8 cellular contexts compared by ENCODE assay signal in genomic region chr18:30280861-30281470, GRCh38.
DNase-seq lines count a peak whose midpoint lies in the region; ATAC-seq, FAIRE-seq and TF ChIP-seq lines count a peak whose summit lies in the region.

No MANE protein-coding gene starts in this region.

- DNase-seq in NAMALWA (ENCODE audit: low spot score) = peak; percentile 68
- DNase-seq in T1000 (lab: John Stamatoyannopoulos, UW) = peak; percentile 5
- DNase-seq in iPS DF 19.7 (ENCODE audit: low read depth, low spot score) = peak; percentile 7
- no peak for DNase-seq in upper lobe of left lung
- DNase-seq in activated T-cell treated with anti-CD3 and anti-CD28 coated beads, Interleukin-2, amount 50 U/mL, for 4 hours = no peak
- DNase-seq in activated gamma-delta T cell treated with Interleukin-2 at 50 U/mL for 16 hours = no peak

- H3K36me3 ChIP-seq in upper lobe of left lung = no peaks in the 10 kb centered on the region

- H3K4me3 ChIP-seq in upper lobe of left lung = no peak overlapping the region

- H3K9me3 ChIP-seq in upper lobe of left lung = no peaks in the 10 kb centered on the region

- TF ChIP-seq CTCF in GM12872 (IDR thresholded peaks at IDR 0.05; ENCODE audit: insufficient read depth, low read depth, low read length) (peak; percentile 61), upper lobe of left lung (IDR thresholded peaks at IDR 0.05) (peak in 5 of 6 experiments; percentile 20 to 52 (median 22))

- no peak for TF ChIP-seq POLR2A in upper lobe of left lung (IDR thresholded peaks at IDR 0.05)

- no peak overlapping the region for H3K27ac ChIP-seq in upper lobe of left lung

- no peak for TF ChIP-seq EP300 in upper lobe of left lung (IDR thresholded peaks at IDR 0.05)

- H3K9me3 Mint-ChIP-seq in activated T-cell treated with anti-CD3 and anti-CD28 coated beads, Interleukin-2, amount 50 U/mL, for 4 hours = no peaks in the 10 kb centered on the region

- H3K4me1 ChIP-seq in upper lobe of left lung = no peaks in the 10 kb centered on the region

- H3K27me3 Mint-ChIP-seq in activated T-cell treated with anti-CD3 and anti-CD28 coated beads, Interleukin-2, amount 50 U/mL, for 4 hours (ENCODE audit: low read depth) = no peaks in the 10 kb centered on the region

- no peak overlapping the region for H3K4me3 Mint-ChIP-seq in activated T-cell treated with anti-CD3 and anti-CD28 coated beads, Interleukin-2, amount 50 U/mL, for 4 hours

- FAIRE-seq in A204.1 (lab: Jason Lieb, UNC) = peak; percentile 91

- WGBS in upper lobe of left lung, 2 donors = 43 to 44% methylated on average over 5 of the region's 5 CpGs

- H3K36me3 Mint-ChIP-seq in activated T-cell treated with anti-CD3 and anti-CD28 coated beads, Interleukin-2, amount 50 U/mL, for 4 hours (ENCODE audit: insufficient read depth) = no peaks in the 10 kb centered on the region

- ATAC-seq in upper lobe of left lung (ENCODE audit: low FRiP score in 2 of 2) = no peak
- no peak for ATAC-seq in activated T-cell treated with anti-CD3 and anti-CD28 coated beads, Interleukin-2, amount 50 U/mL, for 4 hours

- H3K4me1 Mint-ChIP-seq in activated T-cell treated with anti-CD3 and anti-CD28 coated beads, Interleukin-2, amount 50 U/mL, for 4 hours (ENCODE audit: low read depth) = no peaks in the 10 kb centered on the region

- no peaks in the 10 kb centered on the region for H3K27me3 ChIP-seq in upper lobe of left lung

Comparison
In these comparisons a context has a peak if more than half of its experiments do, and no peak if none do; other contexts are left out.
1. DNase-seq: peak in NAMALWA (single experiment), T1000 (single experiment) and iPS DF 19.7 (single experiment); none in upper lobe of left lung (0 of 2), activated T-cell treated with anti-CD3 and anti-CD28 coated beads, Interleukin-2, amount 50 U/mL, for 4 hours (single experiment) and activated gamma-delta T cell treated with Interleukin-2 at 50 U/mL for 16 hours (single experiment).